In genomic region chr14:55698051-55698450, GRCh38 we compare ENCODE assay signal across 30 cellular contexts.
DNase-seq lines count a peak whose midpoint lies in the region; ATAC-seq and TF ChIP-seq lines count a peak whose summit lies in the region.
"Had no signal": no experiment of that assay in that cellular context is flagged by ENCODE, and none has a peak within 500 bp of the region (broad histone marks: within the 10 kb centered on the region; RNA-seq: fewer than 3 reads in every experiment).

No MANE protein-coding gene starts in this region.

- no peaks in the 10 kb centered on the region for H3K9me3 Mint-ChIP-seq in Caco-2 (ENCODE audit: unreplicated experiment)
- peaks cover 4% of the 10 kb centered on the region for H3K9me3 Mint-ChIP-seq in activated T-helper 2 cell treated with anti-CD3 and anti-CD28 coated beads, Interferon-gamma antibody, Interleukin-2, Interleukin-4, amounts not matched to agents 10 μg/mL and 5 μg/mL and 100 μg/mL, durations not matched to agents 14 hours and 24 hours and 36 hours
- H3K9me3 Mint-ChIP-seq: activated CD4-positive, alpha-beta T cell treated with anti-CD3 and anti-CD28 coated beads, Interleukin-2, amount 10 ng/mL, durations not matched to agents 7 days and 5 days; central memory CD8-positive, alpha-beta T cell; memory B cell had no signal

- intact Hi-C loops in Caco-2 (cut with micrococcal nuclease; ENCODE audit: unreplicated experiment) = no loop called here
- intact Hi-C loops in activated T-helper 2 cell treated with anti-CD3 and anti-CD28 coated beads, Interferon-gamma antibody, Interleukin-2, Interleukin-4, amounts not matched to agents 10 μg/mL and 5 μg/mL and 100 μg/mL, durations not matched to agents 14 hours and 24 hours and 36 hours (cut with micrococcal nuclease) = no loop called here

- peak overlapping the region; percentile 57 for H3K4me3 Mint-ChIP-seq in Caco-2 (ENCODE audit: unreplicated experiment)
- no peak overlapping the region for H3K4me3 Mint-ChIP-seq in activated T-helper 2 cell treated with anti-CD3 and anti-CD28 coated beads, Interferon-gamma antibody, Interleukin-2, Interleukin-4, amounts not matched to agents 10 μg/mL and 5 μg/mL and 100 μg/mL, durations not matched to agents 14 hours and 24 hours and 36 hours (ENCODE audit: low read depth)
- H3K4me3 Mint-ChIP-seq: activated CD4-positive, alpha-beta T cell treated with anti-CD3 and anti-CD28 coated beads, Interleukin-2, amount 10 ng/mL, durations not matched to agents 7 days and 5 days; B cell; CD8-positive, alpha-beta memory T cell; central memory CD8-positive, alpha-beta T cell; memory B cell; naive thymus-derived CD4-positive, alpha-beta T cell; stimulated activated naive B cell treated with anti-CD40 and anti-IgM and Interleukin-4, amounts not matched to agents 10 μg/mL and 1 μg/mL and 100 μg/mL, for 72 hours had no signal

- peaks cover 27% of the 10 kb centered on the region for H3K4me1 Mint-ChIP-seq in Caco-2 (ENCODE audit: low read depth, unreplicated experiment)
- H3K4me1 Mint-ChIP-seq in activated T-helper 2 cell treated with anti-CD3 and anti-CD28 coated beads, Interferon-gamma antibody, Interleukin-2, Interleukin-4, amounts not matched to agents 10 μg/mL and 5 μg/mL and 100 μg/mL, durations not matched to agents 14 hours and 24 hours and 36 hours (ENCODE audit: low read depth) = peaks cover 8% of the 10 kb centered on the region
- H3K4me1 Mint-ChIP-seq: activated CD4-positive, alpha-beta T cell treated with anti-CD3 and anti-CD28 coated beads, Interleukin-2, amount 10 ng/mL, durations not matched to agents 7 days and 5 days; CD8-positive, alpha-beta memory T cell; central memory CD8-positive, alpha-beta T cell; naive thymus-derived CD4-positive, alpha-beta T cell had no signal

- peak overlapping the region; percentile 38 for H3K27ac ChIP-seq in epithelial cell of prostate
- H3K27ac ChIP-seq in mucosa of rectum (ENCODE audit: low read depth in 2 of 2, low read length in 2 of 2) = peak overlapping the region; percentile 88 to 90
- H3K27ac ChIP-seq: prostate gland, testis had no signal

- POLR2A ChIA-PET in Caco-2 (lab: Charles Lee) = no interaction called here

- no TSS peak for BruUV-seq in Caco-2 (replicated peaks; lab: Mats Ljungman, UMichigan)

- H3K27me3 Mint-ChIP-seq in Caco-2 (ENCODE audit: insufficient read depth, unreplicated experiment) = no peaks in the 10 kb centered on the region
- no peaks in the 10 kb centered on the region for H3K27me3 Mint-ChIP-seq in activated T-helper 2 cell treated with anti-CD3 and anti-CD28 coated beads, Interferon-gamma antibody, Interleukin-2, Interleukin-4, amounts not matched to agents 10 μg/mL and 5 μg/mL and 100 μg/mL, durations not matched to agents 14 hours and 24 hours and 36 hours (ENCODE audit: low read depth)
- H3K27me3 Mint-ChIP-seq: activated CD4-positive, alpha-beta T cell treated with anti-CD3 and anti-CD28 coated beads, Interleukin-2, amount 10 ng/mL, durations not matched to agents 7 days and 5 days; B cell; central memory CD8-positive, alpha-beta T cell; memory B cell; naive thymus-derived CD4-positive, alpha-beta T cell; stimulated activated naive B cell treated with anti-CD40 and anti-IgM and Interleukin-4, amounts not matched to agents 10 μg/mL and 1 μg/mL and 100 μg/mL, for 72 hours had no signal

- peak overlapping the region in 1 of 2 donors; percentile 38 for H3K9ac ChIP-seq in mucosa of rectum (ENCODE audit: low read depth in 1 of 2, low read length in 2 of 2)

- H3K36me3 ChIP-seq in Caco-2 (ENCODE audit: control insufficient read depth, insufficient read depth, low read length) (no peaks in the 10 kb centered on the region), mucosa of rectum (ENCODE audit: control insufficient read depth in 2 of 2, insufficient read depth in 2 of 2, low read length in 2 of 2) (no peaks in the 10 kb centered on the region)
- H3K36me3 ChIP-seq: prostate gland had no signal

- DNase-seq in Caco-2 (no peak), NCI-H82 (lab: John Stamatoyannopoulos, UW) (peak; percentile 95), epithelial cell of prostate (ENCODE audit: low read depth, low spot score) (no peak), C1 segment of cervical spinal cord (lab: John Stamatoyannopoulos, UW) (no peak), medulla oblongata (ENCODE audit: extremely low spot score) (no peak)
- DNase-seq in activated T-helper 2 cell treated with anti-CD3 and anti-CD28 coated beads, Interferon-gamma antibody, Interleukin-2, Interleukin-4, amounts not matched to agents 10 μg/mL and 5 μg/mL and 100 μg/mL, durations not matched to agents 14 hours and 24 hours and 36 hours (ENCODE audit: low spot score) = no peak
- DNase-seq: activated CD4-positive, alpha-beta T cell treated with anti-CD3 and anti-CD28 coated beads, Interleukin-2, amount 10 ng/mL, durations not matched to agents 7 days and 5 days; activated naive CD4-positive, alpha-beta T cell; activated T-cell treated with anti-CD3 and anti-CD28 coated beads, Interleukin-2, amount 50 U/mL, for 48 hours; CD8-positive, alpha-beta memory T cell; DMS79; GF-D8; H7; kidney; naive thymus-derived CD4-positive, alpha-beta T cell; NCI-H1105; NCI-H1930; NCI-H345; nucleus accumbens; OCI-M1; Right ventricle myocardium superior; stimulated activated CD4-positive, alpha-beta T cell treated with anti-CD3 and anti-CD28 coated beads, Interleukin-15, amount 100 ng/mL, for 24 hours; stimulated activated naive B cell treated with anti-CD40 and anti-IgM and Interleukin-4, amounts not matched to agents 10 μg/mL and 1 μg/mL and 100 μg/mL, for 72 hours; testis had no signal

- peak overlapping the region; percentile 93 for H3K27ac Mint-ChIP-seq in Caco-2 (ENCODE audit: unreplicated experiment)
- H3K27ac Mint-ChIP-seq in activated T-helper 2 cell treated with anti-CD3 and anti-CD28 coated beads, Interferon-gamma antibody, Interleukin-2, Interleukin-4, amounts not matched to agents 10 μg/mL and 5 μg/mL and 100 μg/mL, durations not matched to agents 14 hours and 24 hours and 36 hours = no peak overlapping the region
- H3K27ac Mint-ChIP-seq: activated CD4-positive, alpha-beta T cell treated with anti-CD3 and anti-CD28 coated beads, Interleukin-2, amount 10 ng/mL, durations not matched to agents 7 days and 5 days; B cell; CD8-positive, alpha-beta memory T cell; memory B cell; naive thymus-derived CD4-positive, alpha-beta T cell; stimulated activated naive B cell treated with anti-CD40 and anti-IgM and Interleukin-4, amounts not matched to agents 10 μg/mL and 1 μg/mL and 100 μg/mL, for 72 hours had no signal

- TF ChIP-seq POLR2A in GM18505 (IDR thresholded peaks at IDR 0.05; ENCODE audit: borderline replicate concordance, extremely low read depth, insufficient read depth, insufficient read length) = no peak

- no peak for TF ChIP-seq CTCF in Caco-2 (IDR thresholded peaks at IDR 0.05; ENCODE audit: insufficient read depth in 1 of 2, low read depth in 1 of 2, low read length in 1 of 2, severe bottlenecking in 1 of 2, unreplicated experiment in 1 of 2)

- H3K4me1 ChIP-seq in Caco-2 (peaks cover 33% of the 10 kb centered on the region), mucosa of rectum (ENCODE audit: control insufficient read depth in 2 of 2, insufficient read depth in 2 of 2, low read length in 2 of 2) (peaks cover 19 to 26% of the 10 kb centered on the region in 2 donors)
- H3K4me1 ChIP-seq: prostate gland, testis had no signal

- peaks cover 9% of the 10 kb centered on the region for H3K36me3 Mint-ChIP-seq in Caco-2 (ENCODE audit: insufficient read depth, unreplicated experiment)
- H3K36me3 Mint-ChIP-seq in activated T-helper 2 cell treated with anti-CD3 and anti-CD28 coated beads, Interferon-gamma antibody, Interleukin-2, Interleukin-4, amounts not matched to agents 10 μg/mL and 5 μg/mL and 100 μg/mL, durations not matched to agents 14 hours and 24 hours and 36 hours (ENCODE audit: low read depth) = no peaks in the 10 kb centered on the region

- no peaks in the 10 kb centered on the region for H3K27me3 ChIP-seq in Caco-2 (replicated peaks; ENCODE audit: control insufficient read depth, insufficient read depth, low read length)
- no peaks in the 10 kb centered on the region for H3K27me3 ChIP-seq in mucosa of rectum (ENCODE audit: control insufficient read depth in 2 of 2, insufficient read depth in 2 of 2, low read length in 2 of 2)
- H3K27me3 ChIP-seq: testis had no signal

- H3K4me3 ChIP-seq in Caco-2 (ENCODE audit: low read depth, low read length) = no peak overlapping the region
- H3K4me3 ChIP-seq in mucosa of rectum (ENCODE audit: low read length in 2 of 2) = peak overlapping the region; percentile 44 to 55
- H3K4me3 ChIP-seq: prostate gland, testis had no signal

- CTCF ChIA-PET in Caco-2 (lab: Charles Lee) = interaction anchor here (0.6 kb wide), 1 partner anchor 287 kb away, joined by 3 read pairs; the partner anchor contains the start of gene ATG14

- H3K9me3 ChIP-seq in Caco-2 = no peaks in the 10 kb centered on the region
- H3K9me3 ChIP-seq in mucosa of rectum (ENCODE audit: control insufficient read depth in 2 of 2, low read length in 2 of 2) = no peaks in the 10 kb centered on the region
- H3K9me3 ChIP-seq: prostate gland, testis had no signal

- ATAC-seq in GM18505 (IDR thresholded peaks at IDR 0.05; ENCODE audit: unreplicated experiment) = no peak
- ATAC-seq: naive thymus-derived CD4-positive, alpha-beta T cell; stimulated activated naive B cell treated with anti-CD40 and anti-IgM and Interleukin-4, amounts not matched to agents 10 μg/mL and 1 μg/mL and 100 μg/mL, for 72 hours had no signal
